21 cellular contexts compared by ENCODE assay signal in the genomic region with DNA sequence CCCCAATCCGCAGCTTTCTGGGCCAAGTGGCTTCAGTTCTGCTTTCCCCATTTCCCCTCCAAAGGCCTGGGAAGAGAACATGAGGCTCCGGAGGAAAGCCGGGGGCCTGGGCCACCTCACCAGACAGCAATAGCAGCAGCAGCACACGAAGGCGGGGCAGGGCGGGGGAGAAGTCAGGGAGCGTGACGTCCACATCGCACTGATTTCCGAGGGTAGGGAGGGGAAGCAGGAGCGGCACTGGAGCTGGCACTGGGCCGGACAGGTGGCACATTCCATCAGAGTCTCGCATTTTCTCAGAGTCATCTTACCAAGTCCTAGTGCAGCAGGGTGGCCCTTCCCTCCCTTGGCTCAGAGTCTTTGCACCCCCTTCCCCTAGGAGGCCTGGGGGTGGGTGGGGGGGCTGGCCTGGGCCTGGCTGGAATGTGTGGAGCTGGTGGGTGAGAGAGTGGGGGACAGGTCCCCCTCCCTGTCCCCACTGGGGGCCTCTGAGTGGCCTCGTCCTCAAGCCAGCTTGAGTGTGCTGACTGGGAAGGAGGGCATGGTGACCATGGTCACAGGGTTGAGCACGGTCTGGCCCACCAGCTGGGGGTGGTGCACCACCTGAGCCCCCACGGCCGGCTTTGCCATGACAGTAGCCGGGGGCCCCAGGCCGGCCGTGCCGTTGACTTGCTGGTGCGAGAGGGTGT. TPM values are rescaled to one million over a fixed set of nuclear protein-coding genes. Genes with fewer than 3 reads are reported as not detected.
DNase-seq lines count a peak whose midpoint lies in the region; ATAC-seq and TF ChIP-seq lines count a peak whose summit lies in the region.
"Had no signal": no experiment of that assay in that cellular context is flagged by ENCODE, and none has a peak within 500 bp of the region (broad histone marks: within the 10 kb centered on the region; RNA-seq: fewer than 3 reads in every experiment).

No MANE protein-coding gene starts in this region.

- H3K79me2 ChIP-seq in parathyroid adenoma = peaks cover 27% of the 10 kb centered on the region

- peaks cover 30 to 70% (median 48%) of the 10 kb centered on the region in 11 experiments for H3K36me3 ChIP-seq in BLaER1 treated with 17β-estradiol and CSF1 and Interleukin-3, amounts not matched to agents 10 nM and 100 nM
- H3K36me3 ChIP-seq in parathyroid adenoma (ENCODE audit: control insufficient read depth, insufficient read depth, low read length) (no peaks in the 10 kb centered on the region), uterus (no peaks in the 10 kb centered on the region)

- no peaks in the 10 kb centered on the region for H3K9me3 ChIP-seq in BLaER1 treated with 17β-estradiol and CSF1 and Interleukin-3, amounts not matched to agents 10 nM and 100 nM (replicated peaks in 1 of 11)
- H3K9me3 ChIP-seq in parathyroid adenoma (ENCODE audit: control insufficient read depth, low read length) (no peaks in the 10 kb centered on the region), uterus (no peaks in the 10 kb centered on the region)
- H3K9me3 ChIP-seq: ascending aorta, gastroesophageal sphincter, spleen, thoracic aorta had no signal

- DNase-seq in SW480 (ENCODE audit: low spot score) = peak; percentile 39
- no peak for DNase-seq in uterus
- DNase-seq in stimulated activated CD4-positive, alpha-beta T cell treated with anti-CD3 and anti-CD28 coated beads, Interleukin-2, amount 100 ng/mL, for 24 hours = no peak
- no peak for DNase-seq in SK-N-DZ (ENCODE audit: low spot score)
- DNase-seq in C1 segment of cervical spinal cord (lab: John Stamatoyannopoulos, UW) = no peak
- DNase-seq: activated CD4-positive, alpha-beta T cell treated with anti-CD3 and anti-CD28 coated beads, Interleukin-2, amount 10 ng/mL, durations not matched to agents 24 days and 14 days; activated CD8-positive, alpha-beta memory T cell treated with anti-CD3 and anti-CD28 coated beads, Interleukin-2, amount 50 U/mL, for 48 hours; activated effector memory CD4-positive, alpha-beta T cell treated with anti-CD3 and anti-CD28 coated beads, Interleukin-2, amount 50 U/mL, for 16 hours; CD4-positive, CD25-positive, alpha-beta regulatory T cell; DMS53; NCI-H2171; NCI-H748 treated with DMSO at 0.1 percent for 48 hours; spleen had no signal

- TF ChIP-seq CTCF in parathyroid adenoma (IDR thresholded peaks at IDR 0.05) = no peak
- TF ChIP-seq CTCF in uterus (IDR thresholded peaks at IDR 0.05) = no peak

- peak overlapping the region in 6 of 11 experiments; percentile 25 to 39 (median 36); a peak in 8 of 22 replicates for H3K4me2 ChIP-seq in BLaER1 treated with 17β-estradiol and CSF1 and Interleukin-3, amounts not matched to agents 10 nM and 100 nM
- peak overlapping the region; percentile 54 for H3K4me2 ChIP-seq in parathyroid adenoma (ENCODE audit: low read length)
- H3K4me2 ChIP-seq: PC-9 had no signal

- peaks cover 22 to 89% (median 61%) of the 10 kb centered on the region in 10 experiments for H3K4me1 ChIP-seq in BLaER1 treated with 17β-estradiol and CSF1 and Interleukin-3, amounts not matched to agents 10 nM and 100 nM
- H3K4me1 ChIP-seq in parathyroid adenoma = peaks cover 48% of the 10 kb centered on the region
- H3K4me1 ChIP-seq in uterus = peaks cover 9 to 14% of the 10 kb centered on the region in 2 donors

- intact Hi-C loops in uterus (cut with DNase I; ENCODE audit: low total_unique reads) = no loop called here

- TF ChIP-seq POLR2A in uterus (IDR thresholded peaks at IDR 0.05) = no peak

- H3K27me3 ChIP-seq in BLaER1 treated with 17β-estradiol and CSF1 and Interleukin-3, amounts not matched to agents 10 nM and 100 nM = no peaks in the 10 kb centered on the region
- no peaks in the 10 kb centered on the region for H3K27me3 ChIP-seq in parathyroid adenoma (ENCODE audit: control insufficient read depth, insufficient read depth, low read length)
- no peaks in the 10 kb centered on the region for H3K27me3 ChIP-seq in uterus
- H3K27me3 ChIP-seq: ascending aorta, gastroesophageal sphincter, spleen had no signal

- H3K27ac ChIP-seq in BLaER1 treated with 17β-estradiol and CSF1 and Interleukin-3, amounts not matched to agents 10 nM and 100 nM = peak overlapping the region in 9 of 11 experiments; percentile 9 to 52 (median 41); a peak in 12 of 22 replicates
- peak overlapping the region; percentile 90 for H3K27ac ChIP-seq in parathyroid adenoma
- H3K27ac ChIP-seq in uterus = no peak overlapping the region
- H3K27ac ChIP-seq: ascending aorta, PC-9, thoracic aorta had no signal

- peak overlapping the region; percentile 59 for H2AFZ ChIP-seq in parathyroid adenoma
- H2AFZ ChIP-seq: PC-9 had no signal

- peak overlapping the region in 10 of 11 experiments; percentile 19 to 62 (median 41); a peak in 12 of 22 replicates for H3K9ac ChIP-seq in BLaER1 treated with 17β-estradiol and CSF1 and Interleukin-3, amounts not matched to agents 10 nM and 100 nM
- H3K9ac ChIP-seq in parathyroid adenoma = no peak overlapping the region

- H3K4me3 ChIP-seq in BLaER1 treated with 17β-estradiol and CSF1 and Interleukin-3, amounts not matched to agents 10 nM and 100 nM = no peak overlapping the region
- H3K4me3 ChIP-seq in parathyroid adenoma (ENCODE audit: low read depth, low read length) (peak overlapping the region; percentile 39), uterus (no peak overlapping the region)
- H3K4me3 ChIP-seq: ascending aorta, gastroesophageal sphincter, PC-9, spleen, thoracic aorta had no signal

- ATAC-seq in esophagus mucosa = peak; percentile 62
- ATAC-seq: gastroesophageal sphincter, left lobe of liver had no signal

- peaks cover 0 to 38% (median 3%) of the 10 kb centered on the region in 11 experiments; a peak in 8 of 22 replicates for H4K20me1 ChIP-seq in BLaER1 treated with 17β-estradiol and CSF1 and Interleukin-3, amounts not matched to agents 10 nM and 100 nM

RNA-seq across cellular contexts. Expression of gene MNT, which starts 14.3 kb away (rescaled TPM):
- total RNA-seq in esophagus mucosa = 28.6 TPM
- total RNA-seq in uterus = 10 to 100 TPM in 1 of 4 donors, 1 to 10 TPM in 3; 1.8 to 32.6 (median 7.8) TPM
- polyA plus RNA-seq in SK-N-DZ (2014; cell fraction: cytosol; rRNA removed) = 11.7 and 14.7 TPM in 2 replicates
- 20.9 and 41.2 TPM in 2 replicates for polyA plus RNA-seq in SK-N-DZ (2014; cell fraction: nucleus; rRNA removed)

RNA-seq across cellular contexts. Expression of gene SGSM2, which starts 49.2 kb away (rescaled TPM):
- 28.1 TPM for total RNA-seq in esophagus mucosa
- total RNA-seq in uterus = 10 to 100 TPM; 13.2 to 77.5 (median 51.2) TPM
- 65.9 and 101 TPM in 2 replicates for polyA plus RNA-seq in SK-N-DZ (2014; cell fraction: cytosol; rRNA removed)
- 779 and 911 TPM in 2 replicates for polyA plus RNA-seq in SK-N-DZ (2014; cell fraction: nucleus; rRNA removed)

RNA-seq across cellular contexts. Expression of gene TSR1, which starts 50.3 kb away (rescaled TPM):
- total RNA-seq in esophagus mucosa (24.5 TPM), uterus (10 to 100 TPM in 3 of 4 donors, 1 to 10 TPM in 1; 2.1 to 43.3 (median 23.5) TPM)
- polyA plus RNA-seq in SK-N-DZ (2014; cell fraction: cytosol; rRNA removed) = 59.8 and 70.3 TPM in 2 replicates
- polyA plus RNA-seq in SK-N-DZ (2014; cell fraction: nucleus; rRNA removed) = 75.9 and 86.6 TPM in 2 replicates

Comparison
In these comparisons a context has a peak if more than half of its experiments do, and no peak if none do; other contexts are left out.
1. H3K27ac ChIP-seq: peak in BLaER1 treated with 17β-estradiol and CSF1 and Interleukin-3, amounts not matched to agents 10 nM and 100 nM (9 of 11) and parathyroid adenoma (single experiment); none in uterus (0 of 2).